Comparison of ENCODE assay signal across 8 cellular contexts in the genomic region with DNA sequence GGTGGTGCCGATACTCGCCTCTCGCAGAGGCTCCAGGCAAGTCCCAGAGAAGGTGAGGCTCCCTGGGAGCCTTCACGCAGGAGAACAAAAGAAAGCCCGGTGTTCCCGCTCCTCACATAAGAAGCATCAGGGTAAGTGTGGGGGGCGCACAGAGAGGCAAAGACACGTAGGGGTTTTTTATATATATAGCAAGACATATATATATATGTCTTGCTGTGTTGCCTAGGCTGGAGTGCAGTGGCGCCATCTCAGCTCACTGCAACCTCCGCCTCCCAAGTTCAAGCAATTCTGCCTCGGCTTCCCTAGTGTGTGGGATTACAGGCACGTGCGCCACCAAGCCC.
A peak's percentile ranks its signal among the peaks of the same experiment; 100 is the strongest.
DNase-seq lines count a peak whose midpoint lies in the region; ATAC-seq and TF ChIP-seq lines count a peak whose summit lies in the region.

No MANE protein-coding gene starts in this region.

- H3K4me1 Mint-ChIP-seq in CD4-positive, alpha-beta memory T cell, result peaks cover 11 to 38% (median 27%) of the 10 kb centered on the region in 4 donors

- H3K14ac ChIP-seq in neuronal stem cell (ENCODE audit: low read length), result no peak overlapping the region

- no peak overlapping the region for H2BK12ac ChIP-seq in neuronal stem cell (ENCODE audit: low read length)

- no peaks in the 10 kb centered on the region for H3K79me1 ChIP-seq in neuronal stem cell (ENCODE audit: low read depth, low read length)

- no peaks in the 10 kb centered on the region for H3K9me3 ChIP-seq in CD4-positive, alpha-beta memory T cell (ENCODE audit: control insufficient read depth in 1 of 2, low read length in 2 of 2)
- H3K9me3 ChIP-seq in ascending aorta (no peaks in the 10 kb centered on the region), neuronal stem cell (replicated peaks in 1 of 2; ENCODE audit: control insufficient read depth in 2 of 2, insufficient read depth in 1 of 2, low read depth in 1 of 2, low read length in 2 of 2) (no peaks in the 10 kb centered on the region), prostate gland (no peaks in the 10 kb centered on the region), MG63 (no peaks in the 10 kb centered on the region), body of pancreas (no peaks in the 10 kb centered on the region)

- peaks cover 33% of the 10 kb centered on the region for H3K4me1 ChIP-seq in CD4-positive, alpha-beta memory T cell (ENCODE audit: insufficient read depth, low read length)
- H3K4me1 ChIP-seq in ascending aorta (peaks cover 0 to 2% of the 10 kb centered on the region in 2 donors), neuronal stem cell (ENCODE audit: control insufficient read depth in 2 of 2, insufficient read depth in 1 of 2, low read depth in 1 of 2, low read length in 2 of 2) (peaks cover 4 to 5% of the 10 kb centered on the region in 2 donors), prostate gland (replicated peaks) (no peaks in the 10 kb centered on the region), body of pancreas (peaks cover 24% of the 10 kb centered on the region)

- intact Hi-C loops in CD4-positive, alpha-beta memory T cell (cut with micrococcal nuclease), result loop anchor here (10.0 kb wide), 1 partner anchor 702 kb away; no protein-coding TSS in a partner anchor
- intact Hi-C loops in ascending aorta (cut with DNase I) (no loop called here), prostate gland (cut with DNase I) (loop anchor here (5.0 to 10.0 kb wide), 2 partner anchors 85 to 262 kb away; a partner anchor contains a TSS), body of pancreas (cut with DNase I) (no loop called here)

- peak; percentile 4 for ATAC-seq in HG03025 (IDR thresholded peaks at IDR 0.05; ENCODE audit: low FRiP score, unreplicated experiment)
- ATAC-seq in body of pancreas, result no peak

- H3K4ac ChIP-seq in neuronal stem cell (ENCODE audit: low read length), result no peak overlapping the region

- peak overlapping the region; percentile 76 for H3K18ac ChIP-seq in neuronal stem cell (ENCODE audit: low read length)

- POLR2A ChIA-PET in CD4-positive, alpha-beta memory T cell (lab: Charles Lee; ENCODE audit: partially characterized antibody), result no interaction called here

- no peaks in the 10 kb centered on the region for H3K36me3 ChIP-seq in CD4-positive, alpha-beta memory T cell (ENCODE audit: insufficient read depth, low read length)
- no peaks in the 10 kb centered on the region for H3K36me3 ChIP-seq in ascending aorta
- H3K36me3 ChIP-seq in neuronal stem cell (replicated peaks in 1 of 2; ENCODE audit: control insufficient read depth in 2 of 2, insufficient read depth in 2 of 2, low read length in 2 of 2), result no peaks in the 10 kb centered on the region
- no peaks in the 10 kb centered on the region for H3K36me3 ChIP-seq in prostate gland
- no peaks in the 10 kb centered on the region for H3K36me3 ChIP-seq in MG63
- H3K36me3 ChIP-seq in body of pancreas (replicated peaks in 1 of 2; ENCODE audit: insufficient read depth in 1 of 2, low read depth in 2 of 2), result no peaks in the 10 kb centered on the region

- peak overlapping the region; percentile 81 to 91 (median 84) for H3K4me3 Mint-ChIP-seq in CD4-positive, alpha-beta memory T cell

- peaks cover 0 to 5% of the 10 kb centered on the region in 2 donors for H3K36me3 Mint-ChIP-seq in CD4-positive, alpha-beta memory T cell

- H2AK5ac ChIP-seq in neuronal stem cell (ENCODE audit: low read depth, low read length), result no peak overlapping the region

- peak overlapping the region in 1 of 2 donors; percentile 17 for H3K4me3 ChIP-seq in CD4-positive, alpha-beta memory T cell (ENCODE audit: low read length in 2 of 2)
- H3K4me3 ChIP-seq in ascending aorta (peak overlapping the region; percentile 24 to 57), neuronal stem cell (ENCODE audit: low read length in 2 of 2) (no peak overlapping the region), prostate gland (peak overlapping the region in 1 of 2 donors; percentile 3), MG63 (no peak overlapping the region), body of pancreas (no peak overlapping the region)

- no peaks in the 10 kb centered on the region for H3K27me3 ChIP-seq in CD4-positive, alpha-beta memory T cell (ENCODE audit: insufficient read depth, low read length)
- H3K27me3 ChIP-seq in ascending aorta, result no peaks in the 10 kb centered on the region
- no peaks in the 10 kb centered on the region for H3K27me3 ChIP-seq in neuronal stem cell (ENCODE audit: control insufficient read depth in 3 of 3, insufficient read depth in 3 of 3, low read depth in 1 of 3, low read length in 3 of 3)
- no peaks in the 10 kb centered on the region for H3K27me3 ChIP-seq in prostate gland (replicated peaks; ENCODE audit: insufficient read depth)
- no peaks in the 10 kb centered on the region for H3K27me3 ChIP-seq in MG63
- no peaks in the 10 kb centered on the region for H3K27me3 ChIP-seq in body of pancreas

- CTCF ChIA-PET in CD4-positive, alpha-beta memory T cell (lab: Charles Lee; ENCODE audit: partially characterized antibody), result interaction anchor here (1.0 to 6.6 kb wide), 13 partner anchors 9 to 464 kb away, joined by 3 to 170 read pairs (median 4); no protein-coding TSS in a partner anchor

- peak overlapping the region; percentile 33 for H3K4me2 ChIP-seq in neuronal stem cell (ENCODE audit: insufficient read depth, low read length, poor library complexity, severe bottlenecking)

- no peak overlapping the region for H3K9ac ChIP-seq in neuronal stem cell (ENCODE audit: low read depth, low read length, poor library complexity)

- TF ChIP-seq POLR2A in prostate gland (IDR thresholded peaks at IDR 0.05) (no peak), body of pancreas (IDR thresholded peaks at IDR 0.05) (no peak)

- peaks cover 0 to 12% (median 0%) of the 10 kb centered on the region in 8 donors for H3K9me3 Mint-ChIP-seq in CD4-positive, alpha-beta memory T cell

- H3K27me3 Mint-ChIP-seq in CD4-positive, alpha-beta memory T cell, result no peaks in the 10 kb centered on the region

- H2BK15ac ChIP-seq in neuronal stem cell (ENCODE audit: low read length), result no peak overlapping the region

- H2AFZ ChIP-seq in neuronal stem cell (ENCODE audit: low read length), result peak overlapping the region; percentile 81

- H4K91ac ChIP-seq in neuronal stem cell (ENCODE audit: low read depth, low read length, poor library complexity), result no peak overlapping the region

- H3K27ac ChIP-seq in CD4-positive, alpha-beta memory T cell (ENCODE audit: low read depth, low read length), result no peak overlapping the region
- H3K27ac ChIP-seq in ascending aorta (peak overlapping the region; percentile 70 to 71), neuronal stem cell (replicated peaks; ENCODE audit: low read length) (no peak overlapping the region), prostate gland (no peak overlapping the region), body of pancreas (peak overlapping the region in 1 of 4 donors; percentile 71)

- peak overlapping the region; percentile 12 for H3K23ac ChIP-seq in neuronal stem cell (ENCODE audit: low read depth, low read length, poor library complexity)

- TF ChIP-seq CTCF in ascending aorta (IDR thresholded peaks at IDR 0.05) (no peak), prostate gland (IDR thresholded peaks at IDR 0.05) (no peak), body of pancreas (IDR thresholded peaks at IDR 0.05) (no peak)

- no peak for DNase-seq in CD4-positive, alpha-beta memory T cell
- no peak for DNase-seq in ascending aorta (ENCODE audit: low spot score in 2 of 2)
- DNase-seq in neuronal stem cell (ENCODE audit: low spot score), result no peak
- DNase-seq in GM19240 (ENCODE audit: insufficient read length, low spot score), result no peak
- no peak for DNase-seq in prostate gland (ENCODE audit: low spot score)
- DNase-seq in MG63, result no peak
- no peak for DNase-seq in body of pancreas

- H2BK5ac ChIP-seq in neuronal stem cell (ENCODE audit: low read length), result no peak overlapping the region

- H4K8ac ChIP-seq in neuronal stem cell (ENCODE audit: low read depth, low read length), result no peak overlapping the region

- no CpG with 5 or more reads among the region's 13 CpGs for WGBS in neuronal stem cell (ENCODE audit: extremely low coverage in 2 of 2, insufficient read length in 2 of 2, insufficient replicate concordance in 1 of 2), 2 donors
- 40% methylated on average over 13 of the region's 13 CpGs for WGBS in prostate gland
- 29 to 33% methylated on average over 9 to 13 of the region's 13 CpGs for WGBS in body of pancreas, 2 donors

- H2BK120ac ChIP-seq in neuronal stem cell (ENCODE audit: low read depth, low read length), result no peak overlapping the region

- peak overlapping the region in 4 of 7 donors; percentile 30 to 88 (median 70) for H3K27ac Mint-ChIP-seq in CD4-positive, alpha-beta memory T cell

Comparison
In these comparisons a context has a peak if more than half of its experiments do, and no peak if none do; other contexts are left out.
1. H3K27ac ChIP-seq: peak in ascending aorta (2 of 2); none in CD4-positive, alpha-beta memory T cell (single experiment), neuronal stem cell (single experiment) and prostate gland (0 of 2).
2. H3K4me3 ChIP-seq: peak in ascending aorta (2 of 2); none in neuronal stem cell (0 of 2), MG63 (single experiment) and body of pancreas (0 of 2).
3. intact Hi-C loops: an anchor here in CD4-positive, alpha-beta memory T cell (10.0 kb wide) and prostate gland (5.0 to 10.0 kb wide); none called in ascending aorta and body of pancreas.